ENCODE assay signal across 22 cellular contexts in the genomic region with DNA sequence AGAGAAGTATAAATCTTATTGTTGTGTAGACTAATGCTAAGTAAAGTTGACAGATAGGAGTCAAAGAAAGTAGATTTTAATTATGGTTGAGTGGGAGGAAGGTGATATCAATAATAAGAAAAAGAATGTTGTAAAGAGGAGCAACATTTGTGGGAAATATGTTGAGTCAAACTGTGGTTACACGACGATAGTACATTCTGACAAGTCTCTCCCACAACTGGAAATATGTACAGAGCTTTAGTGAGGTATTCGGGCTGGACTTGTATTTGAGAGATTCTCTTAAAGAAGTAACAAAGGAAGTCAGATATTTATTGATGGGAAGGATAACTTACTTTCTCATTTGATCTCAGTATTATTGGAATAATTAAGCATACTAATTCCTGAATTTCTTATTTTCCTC.
A peak's percentile ranks its signal among the peaks of the same experiment; 100 is the strongest.
DNase-seq lines count a peak whose midpoint lies in the region; ATAC-seq, FAIRE-seq and TF ChIP-seq lines count a peak whose summit lies in the region.
"Had no signal": no experiment of that assay in that cellular context is flagged by ENCODE, and none has a peak within 500 bp of the region (broad histone marks: within the 10 kb centered on the region; RNA-seq: fewer than 3 reads in every experiment).

No MANE protein-coding gene starts in this region.

- ATAC-seq in HG02678 (IDR thresholded peaks at IDR 0.05; ENCODE audit: unreplicated experiment) = no peak
- ATAC-seq: A549, psoas muscle, upper lobe of right lung had no signal

- H3K36me3 ChIP-seq in ACC112 (ENCODE audit: insufficient read depth, low read length) (no peaks in the 10 kb centered on the region), tibial artery (no peaks in the 10 kb centered on the region)
- H3K36me3 ChIP-seq: neutrophil, upper lobe of right lung, WERI-Rb-1 had no signal

- H3K4me3 ChIP-seq in ACC112 (ENCODE audit: low read depth, low read length) (peak overlapping the region; percentile 33; the same call in 1 of the 2 replicates), cardiac fibroblast (replicated peaks in 1 of 2; ENCODE audit: low read depth in 2 of 2, low read length in 2 of 2) (no peak overlapping the region), tibial artery (no peak overlapping the region)
- H3K4me3 ChIP-seq: A549, psoas muscle, upper lobe of right lung had no signal

- DNase-seq in HTR-8/SVneo (ENCODE audit: insufficient read length, low spot score) = peak; percentile 3
- peak; percentile 58 to 69 for DNase-seq in cardiac fibroblast (ENCODE audit: low read depth in 2 of 2)
- DNase-seq in iris pigment epithelial cell (ENCODE audit: low read depth) = peak; percentile 83
- no peak for DNase-seq in foreskin melanocyte
- DNase-seq in iPS-NIHi11 (ENCODE audit: low spot score) = no peak
- no peak for DNase-seq in tibial artery
- DNase-seq: COR-L47; DMS79 treated with DMSO at 0.1 percent for 48 hours; NCI-H1092 treated with DMSO at 0.1 percent for 48 hours; NCI-H187 treated with DMSO at 0.1 percent for 48 hours; NCI-H69; psoas muscle; stimulated activated CD4-positive, alpha-beta T cell treated with anti-CD3 and anti-CD28 coated beads, Interleukin-2, amount 100 ng/mL, for 24 hours; T-helper 9 cell; upper lobe of right lung; WERI-Rb-1 had no signal

- TF ChIP-seq CTCF in cardiac fibroblast (IDR thresholded peaks at IDR 0.05; ENCODE audit: low read depth, low read length) (no peak), tibial artery (IDR thresholded peaks at IDR 0.05) (no peak)

- no peaks in the 10 kb centered on the region for H3K9me3 ChIP-seq in tibial artery
- H3K9me3 ChIP-seq: A549, neutrophil, psoas muscle, upper lobe of right lung had no signal

- intact Hi-C loops in tibial artery (cut with DNase I; ENCODE audit: low total_unique reads) = no loop called here

- H3K27ac ChIP-seq in ACC112 (ENCODE audit: low read depth, low read length) = no peak overlapping the region
- no peak overlapping the region for H3K27ac ChIP-seq in tibial artery
- H3K27ac ChIP-seq: A549, neutrophil, psoas muscle, upper lobe of right lung, WERI-Rb-1 had no signal

- H3K27me3 ChIP-seq in ACC112 (ENCODE audit: insufficient read depth, low read length) (no peaks in the 10 kb centered on the region), tibial artery (no peaks in the 10 kb centered on the region)
- H3K27me3 ChIP-seq: neutrophil, upper lobe of right lung had no signal

- peak overlapping the region; percentile 40 for H2AFZ ChIP-seq in ACC112 (ENCODE audit: low read length, unreplicated experiment)

- no peak for FAIRE-seq in HTR-8/SVneo (lab: Jason Lieb, UNC)
- FAIRE-seq: GM12892, H54 had no signal

- H3K4me1 ChIP-seq in ACC112 (ENCODE audit: control insufficient read depth, insufficient read depth, low read length, unreplicated experiment) (peaks cover 14% of the 10 kb centered on the region), tibial artery (no peaks in the 10 kb centered on the region)
- H3K4me1 ChIP-seq: A549, psoas muscle, upper lobe of right lung had no signal

- no peaks in the 10 kb centered on the region for H3K79me2 ChIP-seq in ACC112 (ENCODE audit: control insufficient read depth, insufficient read depth, low read length, unreplicated experiment)

Comparison
In these comparisons a context has a peak if more than half of its experiments do, and no peak if none do; other contexts are left out.
1. DNase-seq: peak in HTR-8/SVneo (single experiment), cardiac fibroblast (2 of 2) and iris pigment epithelial cell (single experiment); none in foreskin melanocyte (single experiment), iPS-NIHi11 (single experiment) and tibial artery (0 of 2).